ENCODE assay signal across 22 cellular contexts in genomic region chr11:1193326-1194230, GRCh38. TPM values are rescaled to one million over a fixed set of nuclear protein-coding genes. Genes with fewer than 3 reads are reported as not detected.
DNase-seq lines count a peak whose midpoint lies in the region; ATAC-seq and TF ChIP-seq lines count a peak whose summit lies in the region.
"Had no signal": no experiment of that assay in that cellular context is flagged by ENCODE, and none has a peak within 500 bp of the region (broad histone marks: within the 10 kb centered on the region; RNA-seq: fewer than 3 reads in every experiment).

No MANE protein-coding gene starts in this region.

- TF ChIP-seq EP300 in transverse colon (IDR thresholded peaks at IDR 0.05; ENCODE audit: low read depth): no peak

- H3K9me3 Mint-ChIP-seq in WTC11: peaks cover 5% of the 10 kb centered on the region
- H3K9me3 Mint-ChIP-seq: CD4-positive, alpha-beta T cell; effector memory CD8-positive, alpha-beta T cell; stimulated activated naive CD8-positive, alpha-beta T cell treated with anti-CD3 and anti-CD28 coated beads, Interleukin-15, Interleukin-2, amounts not matched to agents 100 ng/mL and 50 ng/mL, for 24 hours had no signal

- H3K27ac Mint-ChIP-seq in WTC11: no peak overlapping the region
- H3K27ac Mint-ChIP-seq: CD4-positive, alpha-beta T cell; effector memory CD8-positive, alpha-beta T cell; naive B cell; stimulated activated naive CD8-positive, alpha-beta T cell treated with anti-CD3 and anti-CD28 coated beads, Interleukin-15, Interleukin-2, amounts not matched to agents 100 ng/mL and 50 ng/mL, for 24 hours had no signal

- H3K4me1 Mint-ChIP-seq in WTC11: no peaks in the 10 kb centered on the region
- H3K4me1 Mint-ChIP-seq: naive B cell had no signal

- ATAC-seq in WTC11 (no peak), right lobe of liver (no peak), GM19452 (IDR thresholded peaks at IDR 0.05; ENCODE audit: unreplicated experiment) (no peak), HG03520 (IDR thresholded peaks at IDR 0.05; ENCODE audit: unreplicated experiment) (no peak)
- ATAC-seq: effector memory CD8-positive, alpha-beta T cell had no signal

- intact Hi-C loops in right lobe of liver (cut with DNase I) (no loop called here), transverse colon (cut with DNase I; ENCODE audit: low total_unique reads) (no loop called here)

- DNase-seq in activated effector memory CD4-positive, alpha-beta T cell treated with anti-CD3 and anti-CD28 coated beads, Interleukin-2, amount 50 U/mL, for 16 hours: peak; percentile 60
- no peak for DNase-seq in activated effector memory CD4-positive, alpha-beta T cell treated with Interleukin-2 at 50 U/mL for 16 hours
- DNase-seq in WTC11 (ENCODE audit: low spot score) (peak; percentile 9), right lobe of liver (peak in 2 of 3 donors; percentile 16 to 53), transverse colon (peak; percentile 14), NCI-H187 (lab: John Stamatoyannopoulos, UW) (no peak)
- DNase-seq: ACHN; activated CD4-positive, alpha-beta T cell treated with anti-CD3 and anti-CD28 coated beads for 4 hours; effector memory CD8-positive, alpha-beta T cell; hypothalamus; naive B cell; NCI-H1105 treated with DMSO at 0.1 percent for 48 hours; SIG-M5 had no signal

- H3K27ac ChIP-seq in right lobe of liver (no peak overlapping the region), transverse colon (no peak overlapping the region)
- H3K27ac ChIP-seq: cardiac muscle cell, KMS-11, prostate gland had no signal

- H3K4me1 ChIP-seq in right lobe of liver (no peaks in the 10 kb centered on the region), transverse colon (no peaks in the 10 kb centered on the region)
- H3K4me1 ChIP-seq: prostate gland had no signal

- H3K27me3 Mint-ChIP-seq in WTC11 (ENCODE audit: low read depth): peaks cover 4% of the 10 kb centered on the region
- H3K27me3 Mint-ChIP-seq: CD4-positive, alpha-beta T cell; effector memory CD8-positive, alpha-beta T cell; stimulated activated naive CD8-positive, alpha-beta T cell treated with anti-CD3 and anti-CD28 coated beads, Interleukin-15, Interleukin-2, amounts not matched to agents 100 ng/mL and 50 ng/mL, for 24 hours had no signal

- H3K9me3 ChIP-seq in right lobe of liver (no peaks in the 10 kb centered on the region), transverse colon (no peaks in the 10 kb centered on the region)
- H3K9me3 ChIP-seq: prostate gland had no signal

- POLR2A ChIA-PET in WTC11 (lab: Charles Lee): no interaction called here

- H3K4me3 ChIP-seq in right lobe of liver: no peak overlapping the region
- H3K4me3 ChIP-seq in transverse colon: no peak overlapping the region
- H3K4me3 ChIP-seq: cardiac muscle cell, prostate gland had no signal

- H3K27me3 ChIP-seq in right lobe of liver: no peaks in the 10 kb centered on the region
- H3K27me3 ChIP-seq in transverse colon: peaks cover 26% of the 10 kb centered on the region
- H3K27me3 ChIP-seq: cardiac muscle cell had no signal

- 69% methylated on average over 6 of the region's 43 CpGs for WGBS in right lobe of liver (ENCODE audit: insufficient coverage, low coverage, low lambda C conversion rate, missing lambda C conversion rate)
- WGBS in transverse colon (ENCODE audit: low coverage in 1 of 2), 2 donors: 78% methylated on average over 41 of the region's 43 CpGs; no CpG with 5 or more reads in 1 of the 2 donors

- H3K36me3 ChIP-seq in right lobe of liver (no peaks in the 10 kb centered on the region), transverse colon (no peaks in the 10 kb centered on the region)
- H3K36me3 ChIP-seq: cardiac muscle cell, prostate gland had no signal

- CTCF ChIA-PET in WTC11 (lab: Charles Lee): no interaction called here

- H3K36me3 Mint-ChIP-seq in WTC11: no peaks in the 10 kb centered on the region
- H3K36me3 Mint-ChIP-seq: naive B cell had no signal

- in situ Hi-C loops in transverse colon (cut with MboI; ENCODE audit: low pct_ligation_motif_present in 1 of 4, low pct_unique_long_range_greater_than_20kb in 1 of 4, low sequenced_read_pairs in 3 of 4): no loop called here

- no peak overlapping the region for H3K4me3 Mint-ChIP-seq in WTC11
- H3K4me3 Mint-ChIP-seq: CD4-positive, alpha-beta T cell; effector memory CD8-positive, alpha-beta T cell; naive B cell; stimulated activated naive CD8-positive, alpha-beta T cell treated with anti-CD3 and anti-CD28 coated beads, Interleukin-15, Interleukin-2, amounts not matched to agents 100 ng/mL and 50 ng/mL, for 24 hours had no signal

- TF ChIP-seq POLR2A in right lobe of liver (IDR thresholded peaks at IDR 0.05) (no peak), transverse colon (IDR thresholded peaks at IDR 0.05) (no peak)

- TF ChIP-seq CTCF in WTC11 (IDR thresholded peaks at IDR 0.05) (no peak), right lobe of liver (IDR thresholded peaks at IDR 0.05) (no peak), transverse colon (IDR thresholded peaks at IDR 0.05) (no peak)

TF ChIP-seq in WTC11, 78 proteins besides CTCF, POLR2A, EP300 and RAD21:
- TF ChIP-seq NR1H2 (CRISPR knock-in tag; IDR thresholded peaks at IDR 0.05): no peak
- TF ChIP-seq FOXJ3 (CRISPR knock-in tag; IDR thresholded peaks at IDR 0.05; ENCODE audit: borderline replicate concordance): no peak
- TF ChIP-seq FOXP1 (CRISPR knock-in tag; IDR thresholded peaks at IDR 0.05; ENCODE audit: borderline replicate concordance): no peak
- TF ChIP-seq SMAD4 (CRISPR knock-in tag; IDR thresholded peaks at IDR 0.05): no peak
- TF ChIP-seq ZNF232 (CRISPR knock-in tag; IDR thresholded peaks at IDR 0.05): no peak
- no peak for TF ChIP-seq USF2 (CRISPR knock-in tag; IDR thresholded peaks at IDR 0.05)
- no peak for TF ChIP-seq ATF1 (CRISPR knock-in tag; IDR thresholded peaks at IDR 0.05)
- no peak for TF ChIP-seq ELF4 (CRISPR knock-in tag; IDR thresholded peaks at IDR 0.05; ENCODE audit: low read depth)
- TF ChIP-seq CREM (CRISPR knock-in tag; IDR thresholded peaks at IDR 0.05): no peak
- TF ChIP-seq HMGA2 (CRISPR knock-in tag; IDR thresholded peaks at IDR 0.05): no peak
- TF ChIP-seq FOXP4 (CRISPR knock-in tag; IDR thresholded peaks at IDR 0.05): no peak

RNA-seq across cellular contexts. Expression of gene MUC5B, which starts 29.3 kb away (rescaled TPM):
- total RNA-seq in WTC11 (2021): 0.69 to 1.6 TPM (median 1.6 TPM) in 3 replicates
- total RNA-seq in right lobe of liver: 1 to 10 TPM in 2 of 6 experiments, under 1 TPM in 4; 0.06 to 3.7 (median 0.78) TPM
- total RNA-seq in transverse colon: 100 to 1,000 TPM in 2 of 4 donors, 10 to 100 TPM in 2; 58.0 to 825 (median 85.6) TPM
- total RNA-seq: cardiac muscle cell; CD4-positive, alpha-beta T cell; T-helper 2 cell treated with Interferon-gamma antibody and Interleukin-4, amounts not matched to agents 100 ng/mL and 5 ng/mL, for 36 hours had no signal

RNA-seq across cellular contexts. Expression of gene MUC5AC, which starts 35.8 kb away (rescaled TPM):
- total RNA-seq in WTC11 (2021) (under 0.01 TPM in 1 of 3 replicates, not detected in the others), right lobe of liver (not detected), transverse colon (not detected)
- total RNA-seq: cardiac muscle cell; CD4-positive, alpha-beta T cell; liver; T-helper 2 cell treated with Interferon-gamma antibody and Interleukin-4, amounts not matched to agents 100 ng/mL and 5 ng/mL, for 36 hours had no signal

Comparison
In these comparisons a context has a peak if more than half of its experiments do, and no peak if none do; other contexts are left out.
1. DNase-seq: peak in activated effector memory CD4-positive, alpha-beta T cell treated with anti-CD3 and anti-CD28 coated beads, Interleukin-2, amount 50 U/mL, for 16 hours (single experiment), WTC11 (single experiment), right lobe of liver (2 of 3) and transverse colon (single experiment); none in activated effector memory CD4-positive, alpha-beta T cell treated with Interleukin-2 at 50 U/mL for 16 hours (single experiment) and NCI-H187 (0 of 2).
2. RNA of gene MUC5B, which starts 29.3 kb away (total RNA-seq): 58.0 to 825 TPM in transverse colon; 0.69 to 1.6 TPM in WTC11 and 0.06 to 3.7 TPM in right lobe of liver; every median in the first group is over 10 times any median in the second.